In the genomic region with DNA sequence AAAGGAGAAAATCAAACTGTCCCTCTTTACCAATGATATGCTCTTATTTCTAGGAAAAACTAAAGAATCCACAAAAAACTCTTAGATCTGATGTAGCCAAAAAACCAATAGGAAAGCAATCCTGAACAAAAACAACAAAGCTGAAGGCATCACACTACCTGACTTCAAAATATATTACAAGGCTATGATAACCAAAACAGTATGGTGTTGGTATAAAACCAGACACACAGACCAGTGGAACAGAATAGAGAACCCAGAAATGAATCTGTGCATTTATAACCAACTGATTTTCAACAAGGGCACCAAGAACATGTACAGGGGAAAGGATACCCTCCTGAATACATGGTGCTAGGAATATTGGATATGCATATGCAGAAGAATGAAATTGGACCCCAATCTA, we compare ENCODE assay signal across 11 cellular contexts. TPM values are rescaled to one million over a fixed set of nuclear protein-coding genes. Genes with fewer than 3 reads are reported as not detected.
"Had no signal": no experiment of that assay in that cellular context is flagged by ENCODE, and none has a peak within 500 bp of the region (broad histone marks: within the 10 kb centered on the region; RNA-seq: fewer than 3 reads in every experiment).

No MANE protein-coding gene starts in this region.

- H3K27ac ChIP-seq: KMS-11 had no signal

- FAIRE-seq: H1, HTR-8/SVneo had no signal

- H2AFZ ChIP-seq: GM23338 had no signal

- H3K4me1 ChIP-seq: HAP-1 had no signal

- H3K9ac ChIP-seq: KMS-11 had no signal

- H3K4me3 ChIP-seq: GM23338, HAP-1 had no signal

- H3K4me1 Mint-ChIP-seq: GM23338 had no signal

- ATAC-seq: GM23338, HCT116 had no signal

- H3K4me2 ChIP-seq: GM23338, KMS-11 had no signal

- DNase-seq: H7, IMR-90, Karpas-422, KBM-7 had no signal

- H3K27ac Mint-ChIP-seq: GM23338 had no signal

- H3K4me3 Mint-ChIP-seq: GM23338 had no signal

RNA-seq across cellular contexts. Expression of gene ZNF546, which starts 9.7 kb away (rescaled TPM):
- total RNA-seq: HT-29 had no signal
